In genomic region chr12:76080017-76080728, GRCh38 we compare ENCODE assay signal across 1 cellular context.
TF ChIP-seq lines count a peak whose summit lies in the region.

No MANE protein-coding gene starts in this region.

TF ChIP-seq in H1, 55 proteins besides CTCF, POLR2A, EP300 and RAD21:
- no peak for TF ChIP-seq NRF1 (IDR thresholded peaks at IDR 0.05; ENCODE audit: low read depth, low read length)
- TF ChIP-seq SRF (IDR thresholded peaks at IDR 0.05; ENCODE audit: low read depth, low read length) = no peak
